Comparison of ENCODE assay signal across 1 cellular context in genomic region chr10:78964952-78965633, GRCh38.
TF ChIP-seq lines count a peak whose summit lies in the region.

No MANE protein-coding gene starts in this region.

TF ChIP-seq in H1, 55 proteins besides CTCF, POLR2A, EP300 and RAD21 (continued from another document):
- TF ChIP-seq, protein P1, sequence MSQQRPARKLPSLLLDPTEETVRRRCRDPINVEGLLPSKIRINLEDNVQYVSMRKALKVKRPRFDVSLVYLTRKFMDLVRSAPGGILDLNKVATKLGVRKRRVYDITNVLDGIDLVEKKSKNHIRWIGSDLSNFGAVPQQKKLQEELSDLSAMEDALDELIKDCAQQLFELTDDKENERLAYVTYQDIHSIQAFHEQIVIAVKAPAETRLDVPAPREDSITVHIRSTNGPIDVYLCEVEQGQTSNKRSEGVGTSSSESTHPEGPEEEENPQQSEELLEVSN (IDR thresholded peaks at IDR 0.05), result 0 out of 2 replicates have a peak, but pooled peaks have one; percentile 49
- no peak for TF ChIP-seq SRF (IDR thresholded peaks at IDR 0.05; ENCODE audit: low read depth, low read length)
- 0 out of 2 replicates have a peak, but pooled peaks have one; percentile 82 for TF ChIP-seq RXRA (IDR thresholded peaks at IDR 0.05; ENCODE audit: insufficient read depth, low read depth, low read length)
- TF ChIP-seq EGR1 (IDR thresholded peaks at IDR 0.05; ENCODE audit: borderline replicate concordance, low read depth, low read length), result no peak
- TF ChIP-seq PHF8 (conservative IDR thresholded peaks at IDR 0.05; ENCODE audit: low read depth, low read length), result no peak
- TF ChIP-seq RNF2 (IDR thresholded peaks at IDR 0.05; ENCODE audit: borderline replicate concordance, low read depth, low read length, missing control alignments, poor library complexity, severe bottlenecking), result no peak
- 0 out of 4 replicates have a peak, but pooled peaks of 1 of the 2 experiments have one; percentile 33 for TF ChIP-seq HDAC2 (IDR thresholded peaks at IDR 0.05; ENCODE audit: borderline replicate concordance in 1 of 2, low read depth in 2 of 2, low read length in 2 of 2)
- TF ChIP-seq TAF7 (optimal IDR thresholded peaks at IDR 0.05; ENCODE audit: borderline replicate concordance, low read depth, low read length), result peak; percentile 44
- TF ChIP-seq BRCA1 (IDR thresholded peaks at IDR 0.05; ENCODE audit: low read depth, low read length), result no peak
- peak; percentile 45; the same call in 1 of the 2 replicates for TF ChIP-seq GABPA (IDR thresholded peaks at IDR 0.05; ENCODE audit: borderline replicate concordance, insufficient read depth, low read length)
- no peak for TF ChIP-seq GTF2F1 (IDR thresholded peaks at IDR 0.05; ENCODE audit: borderline replicate concordance, low read depth, low read length)
- peak; percentile 57 for TF ChIP-seq MAX (IDR thresholded peaks at IDR 0.05)
- no peak for TF ChIP-seq SIRT6 (IDR thresholded peaks at IDR 0.05; ENCODE audit: low read length)
